ENCODE assay signal across 1 cellular context in genomic region chr10:47024399-47025252, GRCh38.
TF ChIP-seq lines count a peak whose summit lies in the region.

No MANE protein-coding gene starts in this region.

TF ChIP-seq in HepG2, 621 proteins besides CTCF, POLR2A, EP300 and RAD21 (continued from another document):
- TF ChIP-seq, protein P1, sequence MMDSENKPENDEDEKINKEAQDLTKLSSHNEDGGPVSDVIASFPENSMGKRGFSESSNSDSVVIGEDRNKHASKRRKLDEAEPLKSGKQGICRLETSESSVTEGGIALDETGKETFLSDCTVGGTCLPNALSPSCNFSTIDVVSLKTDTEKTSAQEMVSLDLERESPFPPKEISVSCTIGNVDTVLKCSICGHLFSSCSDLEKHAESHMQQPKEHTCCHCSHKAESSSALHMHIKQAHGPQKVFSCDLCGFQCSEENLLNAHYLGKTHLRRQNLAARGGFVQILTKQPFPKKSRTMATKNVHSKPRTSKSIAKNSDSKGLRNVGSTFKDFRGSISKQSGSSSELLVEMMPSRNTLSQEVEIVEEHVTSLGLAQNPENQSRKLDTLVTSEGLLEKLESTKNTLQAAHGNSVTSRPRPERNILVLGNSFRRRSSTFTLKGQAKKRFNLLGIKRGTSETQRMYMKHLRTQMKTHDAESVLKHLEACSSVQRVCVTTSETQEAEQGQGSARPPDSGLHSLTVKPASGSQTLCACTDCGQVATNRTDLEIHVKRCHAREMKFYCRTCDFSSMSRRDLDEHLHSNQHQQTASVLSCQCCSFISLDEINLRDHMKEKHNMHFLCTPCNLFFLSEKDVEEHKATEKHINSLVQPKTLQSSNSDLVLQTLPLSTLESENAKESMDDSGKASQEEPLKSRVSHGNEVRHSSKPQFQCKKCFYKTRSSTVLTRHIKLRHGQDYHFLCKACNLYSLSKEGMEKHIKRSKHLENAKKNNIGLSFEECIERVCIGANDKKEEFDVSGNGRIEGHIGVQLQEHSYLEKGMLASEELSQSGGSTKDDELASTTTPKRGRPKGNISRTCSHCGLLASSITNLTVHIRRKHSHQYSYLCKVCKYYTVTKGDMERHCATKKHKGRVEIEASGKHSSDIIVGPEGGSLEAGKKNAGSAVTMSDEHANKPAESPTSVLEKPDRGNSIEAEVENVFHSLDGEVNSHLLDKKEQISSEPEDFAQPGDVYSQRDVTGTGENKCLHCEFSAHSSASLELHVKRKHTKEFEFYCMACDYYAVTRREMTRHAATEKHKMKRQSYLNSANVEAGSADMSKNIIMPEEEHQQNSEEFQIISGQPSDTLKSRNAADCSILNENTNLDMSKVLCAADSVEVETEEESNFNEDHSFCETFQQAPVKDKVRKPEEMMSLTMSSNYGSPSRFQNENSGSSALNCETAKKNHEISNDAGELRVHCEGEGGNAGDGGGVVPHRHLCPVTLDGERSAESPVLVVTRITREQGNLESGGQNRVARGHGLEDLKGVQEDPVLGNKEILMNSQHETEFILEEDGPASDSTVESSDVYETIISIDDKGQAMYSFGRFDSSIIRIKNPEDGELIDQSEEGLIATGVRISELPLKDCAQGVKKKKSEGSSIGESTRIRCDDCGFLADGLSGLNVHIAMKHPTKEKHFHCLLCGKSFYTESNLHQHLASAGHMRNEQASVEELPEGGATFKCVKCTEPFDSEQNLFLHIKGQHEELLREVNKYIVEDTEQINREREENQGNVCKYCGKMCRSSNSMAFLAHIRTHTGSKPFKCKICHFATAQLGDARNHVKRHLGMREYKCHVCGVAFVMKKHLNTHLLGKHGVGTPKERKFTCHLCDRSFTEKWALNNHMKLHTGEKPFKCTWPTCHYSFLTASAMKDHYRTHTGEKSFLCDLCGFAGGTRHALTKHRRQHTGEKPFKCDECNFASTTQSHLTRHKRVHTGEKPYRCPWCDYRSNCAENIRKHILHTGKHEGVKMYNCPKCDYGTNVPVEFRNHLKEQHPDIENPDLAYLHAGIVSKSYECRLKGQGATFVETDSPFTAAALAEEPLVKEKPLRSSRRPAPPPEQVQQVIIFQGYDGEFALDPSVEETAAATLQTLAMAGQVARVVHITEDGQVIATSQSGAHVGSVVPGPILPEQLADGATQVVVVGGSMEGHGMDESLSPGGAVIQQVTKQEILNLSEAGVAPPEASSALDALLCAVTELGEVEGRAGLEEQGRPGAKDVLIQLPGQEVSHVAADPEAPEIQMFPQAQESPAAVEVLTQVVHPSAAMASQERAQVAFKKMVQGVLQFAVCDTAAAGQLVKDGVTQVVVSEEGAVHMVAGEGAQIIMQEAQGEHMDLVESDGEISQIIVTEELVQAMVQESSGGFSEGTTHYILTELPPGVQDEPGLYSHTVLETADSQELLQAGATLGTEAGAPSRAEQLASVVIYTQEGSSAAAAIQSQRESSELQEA (CRISPR knock-in tag; IDR thresholded peaks at IDR 0.05; ENCODE audit: not compliant biosample characterization) = no peak
- TF ChIP-seq ZZZ3 (CRISPR knock-in tag; IDR thresholded peaks at IDR 0.05; ENCODE audit: borderline replicate concordance) (no peak), TEAD3 (CRISPR knock-in tag; optimal IDR thresholded peaks at IDR 0.05; ENCODE audit: borderline replicate concordance) (peak; percentile 38), NFE2 (CRISPR knock-in tag; IDR thresholded peaks at IDR 0.05) (peak; percentile 84), MAFK (conservative IDR thresholded peaks at IDR 0.05 in 1 of 2, IDR thresholded peaks at IDR 0.05 in 1 of 2; ENCODE audit: low read length in 2 of 2) (0 out of 4 replicates have a peak, but pooled peaks have one; percentile 4 to 19), FOSL2 (CRISPR knock-in tag; IDR thresholded peaks at IDR 0.05) (peak; percentile 83), ZNF235 (CRISPR knock-in tag; IDR thresholded peaks at IDR 0.05; ENCODE audit: borderline replicate concordance) (no peak), JUND (CRISPR knock-in tag; IDR thresholded peaks at IDR 0.05) (peak; percentile 68; the same call in 1 of the 2 replicates), ZNF329 (CRISPR knock-in tag; IDR thresholded peaks at IDR 0.05; ENCODE audit: low read depth) (no peak), ZNF790 (CRISPR knock-in tag; IDR thresholded peaks at IDR 0.05; ENCODE audit: borderline replicate concordance) (no peak), ZNF646 (CRISPR knock-in tag; IDR thresholded peaks at IDR 0.05) (0 out of 2 replicates have a peak, but pooled peaks have one; percentile 45), ZFX (CRISPR knock-in tag; IDR thresholded peaks at IDR 0.05; ENCODE audit: low read depth) (peak; percentile 15; the same call in 1 of the 2 replicates), ZNF253 (CRISPR knock-in tag; IDR thresholded peaks at IDR 0.05; ENCODE audit: borderline replicate concordance) (no peak), SMC3 (IDR thresholded peaks at IDR 0.05; ENCODE audit: low read length) (peak; percentile 65), SALL1 (CRISPR knock-in tag; IDR thresholded peaks at IDR 0.05) (peak; percentile 43; the same call in 1 of the 2 replicates), BORCS8-MEF2B (CRISPR knock-in tag; IDR thresholded peaks at IDR 0.05) (peak; percentile 50; the same call in 1 of the 2 replicates), HNRNPH1 (optimal IDR thresholded peaks at IDR 0.05; ENCODE audit: low read depth, low read length) (no peak), ARNT2 (CRISPR knock-in tag; IDR thresholded peaks at IDR 0.05; ENCODE audit: low read depth) (no peak), STAG1 (CRISPR knock-in tag; IDR thresholded peaks at IDR 0.05) (peak; percentile 87), ZMYM3 (CRISPR knock-in tag; IDR thresholded peaks at IDR 0.05) (0 out of 2 replicates have a peak, but pooled peaks have one; percentile 19), XRCC5 (optimal IDR thresholded peaks at IDR 0.05; ENCODE audit: low read length) (peak; percentile 67)
- TF ChIP-seq, protein P2, sequence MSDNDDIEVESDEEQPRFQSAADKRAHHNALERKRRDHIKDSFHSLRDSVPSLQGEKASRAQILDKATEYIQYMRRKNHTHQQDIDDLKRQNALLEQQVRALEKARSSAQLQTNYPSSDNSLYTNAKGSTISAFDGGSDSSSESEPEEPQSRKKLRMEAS (IDR thresholded peaks at IDR 0.05) = peak; percentile 46; the same call in 1 of the 2 replicates
- TF ChIP-seq, protein P3, sequence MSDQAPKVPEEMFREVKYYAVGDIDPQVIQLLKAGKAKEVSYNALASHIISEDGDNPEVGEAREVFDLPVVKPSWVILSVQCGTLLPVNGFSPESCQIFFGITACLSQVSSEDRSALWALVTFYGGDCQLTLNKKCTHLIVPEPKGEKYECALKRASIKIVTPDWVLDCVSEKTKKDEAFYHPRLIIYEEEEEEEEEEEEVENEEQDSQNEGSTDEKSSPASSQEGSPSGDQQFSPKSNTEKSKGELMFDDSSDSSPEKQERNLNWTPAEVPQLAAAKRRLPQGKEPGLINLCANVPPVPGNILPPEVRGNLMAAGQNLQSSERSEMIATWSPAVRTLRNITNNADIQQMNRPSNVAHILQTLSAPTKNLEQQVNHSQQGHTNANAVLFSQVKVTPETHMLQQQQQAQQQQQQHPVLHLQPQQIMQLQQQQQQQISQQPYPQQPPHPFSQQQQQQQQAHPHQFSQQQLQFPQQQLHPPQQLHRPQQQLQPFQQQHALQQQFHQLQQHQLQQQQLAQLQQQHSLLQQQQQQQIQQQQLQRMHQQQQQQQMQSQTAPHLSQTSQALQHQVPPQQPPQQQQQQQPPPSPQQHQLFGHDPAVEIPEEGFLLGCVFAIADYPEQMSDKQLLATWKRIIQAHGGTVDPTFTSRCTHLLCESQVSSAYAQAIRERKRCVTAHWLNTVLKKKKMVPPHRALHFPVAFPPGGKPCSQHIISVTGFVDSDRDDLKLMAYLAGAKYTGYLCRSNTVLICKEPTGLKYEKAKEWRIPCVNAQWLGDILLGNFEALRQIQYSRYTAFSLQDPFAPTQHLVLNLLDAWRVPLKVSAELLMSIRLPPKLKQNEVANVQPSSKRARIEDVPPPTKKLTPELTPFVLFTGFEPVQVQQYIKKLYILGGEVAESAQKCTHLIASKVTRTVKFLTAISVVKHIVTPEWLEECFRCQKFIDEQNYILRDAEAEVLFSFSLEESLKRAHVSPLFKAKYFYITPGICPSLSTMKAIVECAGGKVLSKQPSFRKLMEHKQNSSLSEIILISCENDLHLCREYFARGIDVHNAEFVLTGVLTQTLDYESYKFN (CRISPR knock-in tag; conservative IDR thresholded peaks at IDR 0.05) = no peak
- TF ChIP-seq, protein P4, sequence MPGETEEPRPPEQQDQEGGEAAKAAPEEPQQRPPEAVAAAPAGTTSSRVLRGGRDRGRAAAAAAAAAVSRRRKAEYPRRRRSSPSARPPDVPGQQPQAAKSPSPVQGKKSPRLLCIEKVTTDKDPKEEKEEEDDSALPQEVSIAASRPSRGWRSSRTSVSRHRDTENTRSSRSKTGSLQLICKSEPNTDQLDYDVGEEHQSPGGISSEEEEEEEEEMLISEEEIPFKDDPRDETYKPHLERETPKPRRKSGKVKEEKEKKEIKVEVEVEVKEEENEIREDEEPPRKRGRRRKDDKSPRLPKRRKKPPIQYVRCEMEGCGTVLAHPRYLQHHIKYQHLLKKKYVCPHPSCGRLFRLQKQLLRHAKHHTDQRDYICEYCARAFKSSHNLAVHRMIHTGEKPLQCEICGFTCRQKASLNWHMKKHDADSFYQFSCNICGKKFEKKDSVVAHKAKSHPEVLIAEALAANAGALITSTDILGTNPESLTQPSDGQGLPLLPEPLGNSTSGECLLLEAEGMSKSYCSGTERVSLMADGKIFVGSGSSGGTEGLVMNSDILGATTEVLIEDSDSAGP (CRISPR knock-in tag; IDR thresholded peaks at IDR 0.05; ENCODE audit: borderline replicate concordance) = no peak; the same call in 1 of the 2 replicates
